Comparison of ENCODE assay signal across 1 cellular context in the genomic region with DNA sequence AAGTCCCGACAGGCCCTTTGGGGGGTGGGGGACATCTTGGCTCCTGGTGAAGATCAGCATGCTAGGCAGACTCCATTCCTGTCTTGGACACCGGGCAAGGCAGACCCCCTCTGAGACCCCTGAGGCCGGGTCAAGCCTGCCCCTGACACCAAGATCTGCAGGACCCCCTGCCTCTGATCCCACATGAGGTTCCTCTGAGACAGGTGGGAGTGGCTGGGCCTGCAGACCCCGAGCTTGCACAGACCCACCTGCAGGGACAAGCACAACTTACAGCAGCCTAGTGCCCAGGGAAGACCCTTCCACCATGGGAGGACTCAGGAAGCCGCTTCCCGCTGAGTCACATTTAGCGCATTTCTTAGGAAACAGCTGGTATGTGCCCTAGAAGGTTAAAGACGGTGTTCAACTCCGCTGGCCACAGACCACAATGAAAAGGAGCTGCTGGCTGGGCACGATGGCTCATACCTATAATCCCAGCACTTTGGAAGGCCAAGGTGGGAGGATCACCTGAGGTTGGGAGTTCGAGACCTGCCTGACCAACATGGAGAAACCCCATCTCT.
A peak's percentile ranks its signal among the peaks of the same experiment; 100 is the strongest.
TF ChIP-seq lines count a peak whose summit lies in the region.

No MANE protein-coding gene starts in this region.

TF ChIP-seq in endothelial cell of umbilical vein, 7 proteins besides CTCF, POLR2A, EP300 and RAD21:
- TF ChIP-seq GATA2 (IDR thresholded peaks at IDR 0.05; ENCODE audit: insufficient read depth, insufficient read length, low read depth, low read length) (no peak), FOS (IDR thresholded peaks at IDR 0.05; ENCODE audit: borderline replicate concordance, insufficient read depth, low read length) (peak; percentile 83), POLR2AphosphoS5 (IDR thresholded peaks at IDR 0.05; ENCODE audit: insufficient read depth, low read depth, low read length) (peak; percentile 60), JUN (IDR thresholded peaks at IDR 0.05; ENCODE audit: borderline replicate concordance, insufficient read depth, insufficient read length, low read depth) (peak; percentile 90), MYC (IDR thresholded peaks at IDR 0.05; ENCODE audit: low read depth, low read length) (peak; percentile 39), EZH2 (IDR thresholded peaks at IDR 0.05; ENCODE audit: borderline replicate concordance, low read depth, low read length, severe bottlenecking) (no peak)
- TF ChIP-seq, protein P1, sequence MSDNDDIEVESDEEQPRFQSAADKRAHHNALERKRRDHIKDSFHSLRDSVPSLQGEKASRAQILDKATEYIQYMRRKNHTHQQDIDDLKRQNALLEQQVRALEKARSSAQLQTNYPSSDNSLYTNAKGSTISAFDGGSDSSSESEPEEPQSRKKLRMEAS (IDR thresholded peaks at IDR 0.05; ENCODE audit: insufficient read depth, insufficient read length) = no peak
TF ChIP-seq in endothelial cell of umbilical vein: peak in this region for 4.
